ENCODE assay signal across 8 cellular contexts in genomic region chr12:79689477-79690155, GRCh38. TPM values are rescaled to one million over a fixed set of nuclear protein-coding genes. Genes with fewer than 3 reads are reported as not detected.
DNase-seq lines count a peak whose midpoint lies in the region; ATAC-seq, FAIRE-seq and TF ChIP-seq lines count a peak whose summit lies in the region.

No MANE protein-coding gene starts in this region.

- H3K4me1 ChIP-seq in H1 (replicated peaks in 1 of 4; ENCODE audit: control insufficient read depth in 3 of 4, insufficient read depth in 4 of 4, low read length in 3 of 4): peaks cover 4 to 12% (median 5%) of the 10 kb centered on the region in 4 experiments; a peak in 6 of 7 replicates
- peaks cover 3% of the 10 kb centered on the region for H3K4me1 ChIP-seq in mesendoderm (ENCODE audit: control insufficient read depth, low read depth, low read length)
- peaks cover 0 to 29% (median 1%) of the 10 kb centered on the region in 4 donors for H3K4me1 ChIP-seq in tibial nerve

- peaks cover 17 to 18% (median 17%) of the 10 kb centered on the region in 3 donors for H3K4me1 Mint-ChIP-seq in T-cell

- no peak overlapping the region; the same call in 1 of the 2 replicates for H2BK12ac ChIP-seq in H1 (ENCODE audit: low read depth, low read length)

- peak overlapping the region; percentile 88 for H4K91ac ChIP-seq in H1 (replicated peaks; ENCODE audit: insufficient read length, low read length)

- peak overlapping the region; percentile 79 for H3K27ac ChIP-seq in H1 (ENCODE audit: low read depth, low read length)
- peak overlapping the region; percentile 97 for H3K27ac ChIP-seq in mesendoderm (ENCODE audit: low read depth, low read length)
- peak overlapping the region; percentile 69 to 89 (median 78) for H3K27ac ChIP-seq in tibial nerve

- ATAC-seq in GM19463 (IDR thresholded peaks at IDR 0.05; ENCODE audit: unreplicated experiment) (peak; percentile 24), HG03457 (IDR thresholded peaks at IDR 0.05; ENCODE audit: unreplicated experiment) (peak; percentile 28), T-cell (replicated peaks in 1 of 4) (peak; percentile 28 to 42 (median 35))

- H3K4me2 ChIP-seq in H1 (ENCODE audit: insufficient read depth in 1 of 2, low read depth in 2 of 2, low read length in 2 of 2): peak overlapping the region; percentile 76 to 96
- peak overlapping the region; percentile 58 for H3K4me2 ChIP-seq in mesendoderm (ENCODE audit: low read length)

- peaks cover 9% of the 10 kb centered on the region for H3K23me2 ChIP-seq in H1 (ENCODE audit: low read depth, low read length)

- H3K23ac ChIP-seq in H1 (ENCODE audit: insufficient read length) (no peak overlapping the region), mesendoderm (ENCODE audit: low read length) (no peak overlapping the region)

- peaks cover 16 to 64% of the 10 kb centered on the region in 2 donors for H3K27me3 Mint-ChIP-seq in T-cell

- H3K18ac ChIP-seq in H1 (ENCODE audit: extremely low read depth, low read length) (peak overlapping the region; percentile 63; the same call in 1 of the 2 replicates), mesendoderm (ENCODE audit: low read length) (peak overlapping the region; percentile 94)

- H3K4ac ChIP-seq in H1 (replicated peaks; ENCODE audit: insufficient read length, low read depth, low read length): peak overlapping the region; percentile 74
- peak overlapping the region; percentile 20 for H3K4ac ChIP-seq in mesendoderm (ENCODE audit: low read depth, low read length)

- H3K36me3 ChIP-seq in H1 (ENCODE audit: control insufficient read depth in 2 of 4, insufficient read depth in 4 of 4, low read length in 3 of 4) (peaks cover 0 to 10% (median 0%) of the 10 kb centered on the region in 4 experiments; a peak in 1 of 8 replicates), mesendoderm (ENCODE audit: control insufficient read depth, insufficient read depth, low read length) (no peaks in the 10 kb centered on the region), tibial nerve (no peaks in the 10 kb centered on the region)

- TF ChIP-seq RAD21 in H1 (IDR thresholded peaks at IDR 0.05 in 1 of 2, conservative IDR thresholded peaks at IDR 0.05 in 1 of 2; ENCODE audit: low read depth in 2 of 2, low read length in 2 of 2): no peak; a peak in 1 of 4 replicates

- H2BK15ac ChIP-seq in H1 (ENCODE audit: low read length) (no peak overlapping the region), mesendoderm (replicated peaks; ENCODE audit: low read depth) (no peak overlapping the region)

- no peak for TF ChIP-seq EP300 in H1 (IDR thresholded peaks at IDR 0.05; ENCODE audit: borderline replicate concordance in 1 of 2, low read depth in 2 of 2, low read length in 2 of 2)
- TF ChIP-seq EP300 in tibial nerve (IDR thresholded peaks at IDR 0.05): no peak

- H3K27me3 ChIP-seq in H1 (replicated peaks in 1 of 4; ENCODE audit: control insufficient read depth in 3 of 4, extremely low read depth in 1 of 4, insufficient read depth in 3 of 4, low read length in 3 of 4): no peaks in the 10 kb centered on the region
- H3K27me3 ChIP-seq in mesendoderm (ENCODE audit: insufficient read depth, low read length, poor library complexity): no peaks in the 10 kb centered on the region
- H3K27me3 ChIP-seq in tibial nerve: no peaks in the 10 kb centered on the region

- no peak overlapping the region for H2BK20ac ChIP-seq in H1 (ENCODE audit: low read length)

- H4K20me1 ChIP-seq in H1 (replicated peaks in 1 of 2; ENCODE audit: control insufficient read depth in 1 of 2, insufficient read depth in 2 of 2, low read length in 2 of 2): peaks cover 6 to 17% of the 10 kb centered on the region in 2 experiments

- CTCF ChIA-PET in T-cell (lab: Charles Lee) (interaction anchor here in 1 of 2 donors (0.5 kb wide), 1 partner anchor 48 kb away, joined by 4 read pairs; no protein-coding TSS in a partner anchor), H1 (lab: Charles Lee; ENCODE audit: partially characterized antibody) (interaction anchor here (1.0 to 2.1 kb wide), 3 partner anchors 28 to 135 kb away, joined by 3 to 5 read pairs (median 3); no protein-coding TSS in a partner anchor)

- no peaks in the 10 kb centered on the region for H3K36me3 Mint-ChIP-seq in T-cell

- peak in 1 of 3 experiments; percentile 12; a peak in 1 of 4 replicates for TF ChIP-seq CTCF in H1 (IDR thresholded peaks at IDR 0.05; ENCODE audit: control extremely low read depth in 1 of 3, insufficient read depth in 1 of 3, low read depth in 1 of 3, low read length in 3 of 3)
- no peak for TF ChIP-seq CTCF in tibial nerve (IDR thresholded peaks at IDR 0.05)

- H3K9me3 Mint-ChIP-seq in T-cell: no peaks in the 10 kb centered on the region

- H4K5ac ChIP-seq in H1 (ENCODE audit: insufficient read length, low read depth, low read length) (peak overlapping the region; percentile 44), mesendoderm (ENCODE audit: low read length) (no peak overlapping the region)

- TF ChIP-seq POLR2A in H1 (IDR thresholded peaks at IDR 0.05; ENCODE audit: control extremely low read depth in 1 of 2, low read depth in 2 of 2, low read length in 2 of 2): peak; percentile 3 to 43; a peak in 1 of 3 replicates
- TF ChIP-seq POLR2A in tibial nerve (IDR thresholded peaks at IDR 0.05): no peak

- H3K9ac ChIP-seq in H1 (replicated peaks in 1 of 4; ENCODE audit: extremely low read depth in 1 of 4, low read depth in 3 of 4, low read length in 3 of 4): peak overlapping the region; percentile 62 to 89 (median 82)
- peak overlapping the region; percentile 85 for H3K9ac ChIP-seq in mesendoderm (ENCODE audit: low read length)

- H3K4me3 ChIP-seq in H1 (ENCODE audit: extremely low read depth in 1 of 4, insufficient read depth in 2 of 4, low read depth in 3 of 4, low read length in 4 of 4) (peak overlapping the region; percentile 81 to 96 (median 93)), mesendoderm (ENCODE audit: low read length) (peak overlapping the region; percentile 86), tibial nerve (peak overlapping the region; percentile 55 to 97 (median 88))

- H3K14ac ChIP-seq in H1 (ENCODE audit: insufficient read length): no peak overlapping the region

- H3K56ac ChIP-seq in H1 (replicated peaks; ENCODE audit: insufficient read length, low read depth, low read length): peak overlapping the region; percentile 27
- H3K56ac ChIP-seq in mesendoderm (ENCODE audit: low read length): peak overlapping the region; percentile 98

- no peak overlapping the region for H2AFZ ChIP-seq in H1 (ENCODE audit: low read length)

- H2BK5ac ChIP-seq in H1 (ENCODE audit: low read depth, low read length): peak overlapping the region; percentile 63; the same call in 1 of the 2 replicates
- H2BK5ac ChIP-seq in mesendoderm (ENCODE audit: low read length): peak overlapping the region; percentile 33

- FAIRE-seq in H1 (lab: Jason Lieb, UNC): peak; percentile 78

- H3K9me3 ChIP-seq in H1 (ENCODE audit: insufficient read depth in 2 of 2, low read depth in 1 of 2, low read length in 1 of 2) (no peaks in the 10 kb centered on the region), tibial nerve (no peaks in the 10 kb centered on the region)

- H3K79me2 ChIP-seq in H1 (ENCODE audit: control insufficient read depth in 1 of 2, insufficient read depth in 2 of 2, low read length in 2 of 2) (peaks cover 42 to 77% of the 10 kb centered on the region in 2 experiments), mesendoderm (ENCODE audit: control insufficient read depth, insufficient read depth, low read length) (peaks cover 47% of the 10 kb centered on the region)

- H3K79me1 ChIP-seq in H1 (ENCODE audit: low read depth, low read length): no peaks in the 10 kb centered on the region
- H3K79me1 ChIP-seq in mesendoderm (ENCODE audit: low read length): no peaks in the 10 kb centered on the region

- POLR2A ChIA-PET in T-cell (lab: Charles Lee) (no interaction called here), H1 (lab: Charles Lee; ENCODE audit: partially characterized antibody) (interaction anchor here (0.7 to 9.3 kb wide), 15 partner anchors 9 to 270 kb away, joined by 3 to 91 read pairs (median 4); no protein-coding TSS in a partner anchor)

- peak overlapping the region; percentile 72 to 90 (median 73) for H3K4me3 Mint-ChIP-seq in T-cell

- WGBS in H1 (ENCODE audit: extremely low coverage in 1 of 2, insufficient coverage in 1 of 2, insufficient read length in 1 of 2, insufficient replicate concordance in 2 of 2, low coverage in 1 of 2, low lambda C conversion rate in 2 of 2, missing lambda C conversion rate in 1 of 2), 2 experiments: 2% methylated on average over 23 of the region's 68 CpGs; no CpG with 5 or more reads in 1 of the 2 experiments
- WGBS in mesendoderm (ENCODE audit: extremely low coverage, insufficient coverage, low lambda C conversion rate): no CpG with 5 or more reads among the region's 68 CpGs
- 0 to 3% methylated on average over 12 to 22 of the region's 68 CpGs for WGBS in tibial nerve, 2 donors

- H4K8ac ChIP-seq in H1 (ENCODE audit: extremely low read depth, insufficient read depth, low read length): peak overlapping the region; percentile 94
- no peak overlapping the region for H4K8ac ChIP-seq in mesendoderm (ENCODE audit: low read depth, low read length)

- H2BK120ac ChIP-seq in H1 (replicated peaks; ENCODE audit: low read depth, low read length) (peak overlapping the region; percentile 29), mesendoderm (ENCODE audit: low read depth, low read length) (no peak overlapping the region)

- DNase-seq in NCI-H1694 (lab: John Stamatoyannopoulos, UW) (peak; percentile 3), NCI-H1694 treated with DMSO at 0.1 percent for 48 hours (lab: John Stamatoyannopoulos, UW) (no peak), T-cell (peak in 4 of 34 experiments; percentile 0 to 16 (median 6)), H1 (ENCODE audit: low read depth in 1 of 2, low spot score in 2 of 2) (peak in 1 of 2 experiments; percentile 66), mesendoderm (peak; percentile 83), tibial nerve (ENCODE audit: low spot score in 2 of 2) (peak in 1 of 2 donors; percentile 31)

- no peak overlapping the region for H2AK5ac ChIP-seq in H1 (ENCODE audit: low read depth, low read length)
- no peak overlapping the region for H2AK5ac ChIP-seq in mesendoderm (ENCODE audit: low read length)

- no peak overlapping the region for H3K27ac Mint-ChIP-seq in T-cell

RNA-seq across cellular contexts. Expression of gene PAWR, which starts 1.1 kb away (rescaled TPM):
- total RNA-seq in T-cell (1 to 10 TPM in 4 of 5 donors, under 1 TPM in 1; 0.98 to 8.2 (median 6.1) TPM), tibial nerve (100 to 1,000 TPM in 1 of 4 donors, 10 to 100 TPM in 3; 54.8 to 159 (median 65.8) TPM)
- total RNA-seq in H1 (2021; fragmentation: NEBNext Ultra II Directional; extraction: Animal tissue kit (Norgen Biotek cat#: 25700)): 327 and 338 TPM in 2 replicates
- polyA plus RNA-seq in H1 (2011; rRNA removed): 25.5 and 28.3 TPM in 2 replicates
- 55.3 TPM for polyA plus RNA-seq in H1 (2011; cell fraction: cytosol; rRNA removed)
- 69.4 TPM for polyA plus RNA-seq in H1 (2011; cell fraction: nucleus; rRNA removed)
- polyA plus RNA-seq in H1 (2012, experiment 1 of 2): 37.9 to 74.1 TPM (median 45.5 TPM) in 4 replicates
- 6.6 TPM for polyA plus RNA-seq in H1 (2012, experiment 2 of 2)
- 63.2 TPM for polyA plus RNA-seq in H1 (2013, experiment 1 of 2)
- 56.8 TPM for polyA plus RNA-seq in H1 (2013, experiment 2 of 2)
- 34.9 and 35.6 TPM in 2 replicates for polyA minus RNA-seq in H1 (2011; rRNA and poly(A)+ RNA removed)
- 59.2 TPM for polyA minus RNA-seq in H1 (2011; cell fraction: cytosol; rRNA and poly(A)+ RNA removed)
- 155 TPM for polyA minus RNA-seq in H1 (2011; cell fraction: nucleus; rRNA and poly(A)+ RNA removed)
- polyA plus RNA-seq in mesendoderm (2013, experiment 1 of 2): 51.1 TPM
- polyA plus RNA-seq in mesendoderm (2013, experiment 2 of 2): 50.7 TPM

Comparison
In these comparisons a context has a peak if more than half of its experiments do, and no peak if none do; other contexts are left out.
1. POLR2A ChIP-seq: peak in H1 (2 of 2); none in tibial nerve (0 of 2).
2. RNA of gene PAWR, which starts 1.1 kb away (total RNA-seq): 327 to 338 TPM in H1 and 54.8 to 159 TPM in tibial nerve; 0.98 to 8.2 TPM in T-cell; every median in the first group is over 4 times any median in the second.
3. Peak in every context shown above with its lines, with median percentiles within 50 percentile points of each other: ATAC-seq, H3K27ac ChIP-seq and H3K4me3 ChIP-seq.